ENCODE assay signal across 10 cellular contexts in the genomic region with DNA sequence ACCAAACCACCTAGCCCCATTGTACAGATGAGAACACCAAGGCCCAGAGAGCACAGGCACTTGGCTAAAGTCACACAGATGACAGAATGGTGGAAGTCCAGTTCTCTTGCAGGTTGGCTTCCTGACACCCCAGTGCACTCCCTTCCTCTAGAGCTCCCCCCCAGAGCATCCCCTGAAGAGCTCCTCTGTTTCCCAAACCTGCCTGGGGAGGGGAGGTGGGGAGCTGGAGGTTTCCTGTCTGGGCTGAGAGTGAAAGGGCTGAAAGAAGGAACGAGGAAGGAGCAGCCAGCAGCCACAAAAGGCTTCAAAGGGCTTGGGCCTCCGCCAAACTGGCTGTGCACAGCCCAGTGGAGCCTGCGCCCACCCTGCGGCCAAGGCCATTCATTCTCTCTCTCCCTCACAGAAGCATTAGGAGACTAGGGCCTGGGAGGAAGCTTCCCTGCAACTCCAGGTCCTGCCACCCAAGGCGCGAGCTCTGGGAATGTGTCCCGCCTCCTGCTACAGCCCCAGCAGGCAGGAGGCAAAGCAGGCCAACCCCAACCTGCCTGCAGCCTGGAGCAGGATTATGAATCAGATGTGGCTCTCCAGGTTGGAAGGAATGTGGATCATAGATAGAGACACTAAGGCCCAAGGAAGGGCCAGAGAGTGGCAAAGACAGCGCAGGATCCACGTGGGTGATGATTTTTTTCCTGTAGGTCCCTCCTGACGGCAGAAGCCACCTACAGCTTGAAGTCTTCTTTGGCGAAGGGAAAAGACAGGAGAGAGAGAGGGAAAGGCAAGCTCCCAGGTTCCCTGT. TPM values are rescaled to one million over a fixed set of nuclear protein-coding genes. Genes with fewer than 3 reads are reported as not detected.
DNase-seq lines count a peak whose midpoint lies in the region; ATAC-seq lines count a peak whose summit lies in the region.
"Had no signal": no experiment of that assay in that cellular context is flagged by ENCODE, and none has a peak within 500 bp of the region (broad histone marks: within the 10 kb centered on the region; RNA-seq: fewer than 3 reads in every experiment).

No MANE protein-coding gene starts in this region.

- ATAC-seq in effector memory CD8-positive, alpha-beta T cell (replicated peaks) = no peak
- ATAC-seq in naive thymus-derived CD8-positive, alpha-beta T cell = no peak
- no peak for ATAC-seq in GM18867 (IDR thresholded peaks at IDR 0.05; ENCODE audit: unreplicated experiment)

- H3K4me1 Mint-ChIP-seq in effector memory CD8-positive, alpha-beta T cell (ENCODE audit: low read depth in 2 of 2) = peaks cover 6 to 14% of the 10 kb centered on the region in 2 donors
- peaks cover 12 to 23% (median 22%) of the 10 kb centered on the region in 4 donors for H3K4me1 Mint-ChIP-seq in naive thymus-derived CD8-positive, alpha-beta T cell

- H3K36me3 ChIP-seq in NT2/D1 (ENCODE audit: insufficient read depth, insufficient read length, low read length) = no peaks in the 10 kb centered on the region
- H3K36me3 ChIP-seq: HAP-1 had no signal

- no peaks in the 10 kb centered on the region for H3K36me3 Mint-ChIP-seq in effector memory CD8-positive, alpha-beta T cell (ENCODE audit: insufficient read depth)
- peaks cover 0 to 13% (median 2%) of the 10 kb centered on the region in 3 donors for H3K36me3 Mint-ChIP-seq in naive thymus-derived CD8-positive, alpha-beta T cell

- H3K9ac ChIP-seq in NT2/D1 (ENCODE audit: insufficient read length, low read depth) = peak overlapping the region; percentile 79

- POLR2A ChIA-PET in naive thymus-derived CD8-positive, alpha-beta T cell (lab: Charles Lee) = no interaction called here

- H3K9me3 ChIP-seq in NT2/D1 (ENCODE audit: insufficient read depth, low read length) = no peaks in the 10 kb centered on the region
- H3K9me3 ChIP-seq: HAP-1 had no signal

- H3K27ac Mint-ChIP-seq in effector memory CD8-positive, alpha-beta T cell = no peak overlapping the region
- no peak overlapping the region for H3K27ac Mint-ChIP-seq in naive thymus-derived CD8-positive, alpha-beta T cell

- peaks cover 83 to 95% of the 10 kb centered on the region in 2 donors for H3K27me3 Mint-ChIP-seq in effector memory CD8-positive, alpha-beta T cell
- peaks cover 45 to 92% (median 69%) of the 10 kb centered on the region in 5 donors for H3K27me3 Mint-ChIP-seq in naive thymus-derived CD8-positive, alpha-beta T cell

- DNase-seq in COLO829 (ENCODE audit: low spot score) (peak; percentile 20), NT2/D1 (ENCODE audit: low read depth, low spot score) (peak; percentile 30), DMS114 treated with DMSO at 0.1 percent for 48 hours (lab: John Stamatoyannopoulos, UW; ENCODE audit: unreplicated experiment) (no peak), GM19240 (ENCODE audit: insufficient read length, low spot score) (no peak)
- DNase-seq in effector memory CD8-positive, alpha-beta T cell = no peak
- no peak for DNase-seq in naive thymus-derived CD8-positive, alpha-beta T cell
- DNase-seq in stimulated activated CD4-positive, alpha-beta T cell treated with anti-CD3 and anti-CD28 coated beads, Interleukin-4, amount 100 ng/mL, for 24 hours = no peak
- DNase-seq: NCI-H1694 had no signal

- peaks cover 10% of the 10 kb centered on the region for H3K27me3 ChIP-seq in NT2/D1 (ENCODE audit: insufficient read depth, insufficient read length)

- H3K4me3 ChIP-seq in NT2/D1 (ENCODE audit: insufficient read length, low read depth) = peak overlapping the region; percentile 54

- no peaks in the 10 kb centered on the region for H3K9me3 Mint-ChIP-seq in effector memory CD8-positive, alpha-beta T cell
- peaks cover 0 to 11% (median 4%) of the 10 kb centered on the region in 9 donors for H3K9me3 Mint-ChIP-seq in naive thymus-derived CD8-positive, alpha-beta T cell

- H3K4me3 Mint-ChIP-seq in effector memory CD8-positive, alpha-beta T cell = peak overlapping the region; percentile 33 to 73
- peak overlapping the region in 9 of 10 donors; percentile 47 to 83 (median 70) for H3K4me3 Mint-ChIP-seq in naive thymus-derived CD8-positive, alpha-beta T cell

- peaks cover 6% of the 10 kb centered on the region for H3K4me1 ChIP-seq in NT2/D1 (ENCODE audit: insufficient read depth, insufficient read length)
- H3K4me1 ChIP-seq: HAP-1 had no signal

RNA-seq across cellular contexts. Expression of gene SLC13A5, which starts 0.9 kb away (rescaled TPM):
- total RNA-seq in naive thymus-derived CD8-positive, alpha-beta T cell = not detected
- under 1 TPM in 1 of 3 donors, not detected in 2; 0.43 TPM for polyA plus RNA-seq in naive thymus-derived CD8-positive, alpha-beta T cell

RNA-seq across cellular contexts. Expression of gene XAF1, which starts 43.6 kb away (rescaled TPM):
- total RNA-seq in naive thymus-derived CD8-positive, alpha-beta T cell = 10 to 100 TPM; 40.7 to 41.3 TPM
- polyA plus RNA-seq in naive thymus-derived CD8-positive, alpha-beta T cell = 10 to 100 TPM; 19.7 to 40.0 (median 22.0) TPM

Comparison
In these comparisons a context has a peak if more than half of its experiments do, and no peak if none do; other contexts are left out.
1. DNase-seq: peak in COLO829 (single experiment) and NT2/D1 (single experiment); none in effector memory CD8-positive, alpha-beta T cell (0 of 3), naive thymus-derived CD8-positive, alpha-beta T cell (0 of 10), DMS114 treated with DMSO at 0.1 percent for 48 hours (single experiment), GM19240 (single experiment) and stimulated activated CD4-positive, alpha-beta T cell treated with anti-CD3 and anti-CD28 coated beads, Interleukin-4, amount 100 ng/mL, for 24 hours (single experiment).